Comparison of ENCODE assay signal across 1 cellular context in the genomic region with DNA sequence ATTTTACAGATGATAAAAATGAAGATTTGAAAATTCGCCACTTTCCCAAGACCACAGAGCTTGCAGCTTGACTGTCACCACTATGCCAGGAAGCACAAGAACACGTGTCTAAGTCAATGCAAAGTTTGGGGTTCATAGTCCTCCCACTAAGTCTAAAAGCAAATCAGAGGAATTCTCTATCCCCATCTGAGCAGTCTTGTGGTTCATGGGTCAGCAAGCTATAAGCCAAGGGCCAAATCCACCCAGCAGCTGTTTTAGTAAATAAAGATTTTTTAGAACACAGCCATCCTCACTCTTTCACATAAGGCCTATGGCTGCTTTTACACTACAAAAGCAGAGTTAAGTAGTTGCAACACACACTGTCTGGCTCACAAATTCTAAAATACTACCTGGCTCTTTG.
TF ChIP-seq lines count a peak whose summit lies in the region.

No MANE protein-coding gene starts in this region.

TF ChIP-seq in H1, 55 proteins besides CTCF, POLR2A, EP300 and RAD21 (continued from another document):
- TF ChIP-seq CREB1 (IDR thresholded peaks at IDR 0.05) (no peak), CBX5 (IDR thresholded peaks at IDR 0.05; ENCODE audit: low read depth, low read length) (no peak), TBP (IDR thresholded peaks at IDR 0.05; ENCODE audit: low read depth, low read length) (no peak)
TF ChIP-seq in H1: peak in this region for 0.
